ENCODE assay signal across 14 cellular contexts in genomic region chr11:73237471-73238290, GRCh38. TPM values are rescaled to one million over a fixed set of nuclear protein-coding genes. Genes with fewer than 3 reads are reported as not detected.
DNase-seq lines count a peak whose midpoint lies in the region; ATAC-seq, FAIRE-seq and TF ChIP-seq lines count a peak whose summit lies in the region.
"Had no signal": no experiment of that assay in that cellular context is flagged by ENCODE, and none has a peak within 500 bp of the region (broad histone marks: within the 10 kb centered on the region; RNA-seq: fewer than 3 reads in every experiment).

No MANE protein-coding gene starts in this region.

- FAIRE-seq in H1 (lab: Jason Lieb, UNC) (no peak), urothelium cell line (lab: Jason Lieb, UNC) (peak; percentile 61)
- FAIRE-seq: A549 had no signal

- 78% methylated on average over 10 of the region's 10 CpGs; no CpG with 5 or more reads in 1 of the 2 experiments for WGBS in H1 (ENCODE audit: extremely low coverage in 1 of 2, insufficient coverage in 1 of 2, insufficient read length in 1 of 2, insufficient replicate concordance in 2 of 2, low coverage in 1 of 2, low lambda C conversion rate in 2 of 2, missing lambda C conversion rate in 1 of 2), 2 experiments

- H3K9me3 ChIP-seq in H1 (ENCODE audit: insufficient read depth in 2 of 2, low read depth in 1 of 2, low read length in 1 of 2): no peaks in the 10 kb centered on the region
- H3K9me3 ChIP-seq: A549, lower lobe of right lung had no signal

- no peak overlapping the region for H3K4me3 ChIP-seq in H1 (ENCODE audit: extremely low read depth in 1 of 4, insufficient read depth in 2 of 4, low read depth in 3 of 4, low read length in 4 of 4)
- H3K4me3 ChIP-seq: A549, lower lobe of right lung had no signal

- H2BK12ac ChIP-seq in H1 (ENCODE audit: low read depth, low read length): no peak overlapping the region

- TF ChIP-seq CTCF in H1 (IDR thresholded peaks at IDR 0.05; ENCODE audit: control extremely low read depth in 1 of 3, insufficient read depth in 1 of 3, low read depth in 1 of 3, low read length in 3 of 3): no peak

- no peak overlapping the region for H4K5ac ChIP-seq in H1 (ENCODE audit: insufficient read length, low read depth, low read length)

- 0 out of 2 replicates have a peak overlapping the region, but pooled peaks have one; percentile 12 for H2BK15ac ChIP-seq in H1 (ENCODE audit: low read length)

- no peak overlapping the region for H3K9ac ChIP-seq in H1 (replicated peaks in 1 of 4; ENCODE audit: extremely low read depth in 1 of 4, low read depth in 3 of 4, low read length in 3 of 4)

- no peak overlapping the region for H3K4me3 Mint-ChIP-seq in activated naive CD8-positive, alpha-beta T cell treated with anti-CD3 and anti-CD28 coated beads, Interleukin-2, amount 10 ng/mL, durations not matched to agents 7 days and 5 days
- H3K4me3 Mint-ChIP-seq in activated naive CD8-positive, alpha-beta T cell treated with anti-CD3 and anti-CD28 coated beads for 36 hours: no peak overlapping the region
- H3K4me3 Mint-ChIP-seq: activated T-cell treated with anti-CD3 and anti-CD28 coated beads, Interleukin-2, amount 50 U/mL, for 4 hours had no signal

- no peak overlapping the region for H3K56ac ChIP-seq in H1 (replicated peaks; ENCODE audit: insufficient read length, low read depth, low read length)

- no peaks in the 10 kb centered on the region for H3K9me3 Mint-ChIP-seq in activated naive CD8-positive, alpha-beta T cell treated with anti-CD3 and anti-CD28 coated beads, Interleukin-2, amount 10 ng/mL, durations not matched to agents 7 days and 5 days
- H3K9me3 Mint-ChIP-seq in activated naive CD8-positive, alpha-beta T cell treated with anti-CD3 and anti-CD28 coated beads for 36 hours: no peaks in the 10 kb centered on the region
- H3K9me3 Mint-ChIP-seq: activated T-cell treated with anti-CD3 and anti-CD28 coated beads, Interleukin-2, amount 50 U/mL, for 4 hours had no signal

- H3K79me1 ChIP-seq in H1 (ENCODE audit: low read depth, low read length): no peaks in the 10 kb centered on the region

- no peak overlapping the region for H3K23ac ChIP-seq in H1 (ENCODE audit: insufficient read length)

- H3K14ac ChIP-seq in H1 (ENCODE audit: insufficient read length): no peak overlapping the region

- peaks cover 4% of the 10 kb centered on the region for H3K4me1 Mint-ChIP-seq in activated naive CD8-positive, alpha-beta T cell treated with anti-CD3 and anti-CD28 coated beads, Interleukin-2, amount 10 ng/mL, durations not matched to agents 7 days and 5 days
- H3K4me1 Mint-ChIP-seq in activated naive CD8-positive, alpha-beta T cell treated with anti-CD3 and anti-CD28 coated beads for 36 hours: no peaks in the 10 kb centered on the region

- H3K18ac ChIP-seq in H1 (ENCODE audit: extremely low read depth, low read length): no peak overlapping the region

- CTCF ChIA-PET in H1 (lab: Charles Lee; ENCODE audit: partially characterized antibody): interaction anchor here (0.5 to 21.6 kb wide), 35 partner anchors 6 to 522 kb away, joined by 3 to 451 read pairs (median 6); partner anchors contain the start of gene P2RY6

- H2BK5ac ChIP-seq in H1 (ENCODE audit: low read depth, low read length): 0 out of 2 replicates have a peak overlapping the region, but pooled peaks have one; percentile 8

- no peaks in the 10 kb centered on the region for H3K36me3 ChIP-seq in H1 (ENCODE audit: control insufficient read depth in 2 of 4, insufficient read depth in 4 of 4, low read length in 3 of 4)
- H3K36me3 ChIP-seq: lower lobe of right lung had no signal

- ATAC-seq in activated naive CD8-positive, alpha-beta T cell treated with anti-CD3 and anti-CD28 coated beads, Interleukin-2, amount 10 ng/mL, durations not matched to agents 7 days and 5 days (ENCODE audit: low read depth): no peak
- ATAC-seq in HG02763 (IDR thresholded peaks at IDR 0.05; ENCODE audit: unreplicated experiment): no peak
- ATAC-seq: activated T-cell treated with anti-CD3 and anti-CD28 coated beads, Interleukin-2, amount 50 U/mL, for 4 hours had no signal

- TF ChIP-seq POLR2A in H1 (IDR thresholded peaks at IDR 0.05; ENCODE audit: control extremely low read depth in 1 of 2, low read depth in 2 of 2, low read length in 2 of 2): no peak

- peaks cover 2% of the 10 kb centered on the region for H3K27me3 Mint-ChIP-seq in activated naive CD8-positive, alpha-beta T cell treated with anti-CD3 and anti-CD28 coated beads, Interleukin-2, amount 10 ng/mL, durations not matched to agents 7 days and 5 days
- peaks cover 11% of the 10 kb centered on the region for H3K27me3 Mint-ChIP-seq in activated naive CD8-positive, alpha-beta T cell treated with anti-CD3 and anti-CD28 coated beads for 36 hours

- H3K4ac ChIP-seq in H1 (replicated peaks; ENCODE audit: insufficient read length, low read depth, low read length): no peak overlapping the region

- no peak overlapping the region for H2BK20ac ChIP-seq in H1 (ENCODE audit: low read length)

- no peaks in the 10 kb centered on the region for H4K20me1 ChIP-seq in H1 (replicated peaks in 1 of 2; ENCODE audit: control insufficient read depth in 1 of 2, insufficient read depth in 2 of 2, low read length in 2 of 2)

- no peak overlapping the region for H4K91ac ChIP-seq in H1 (replicated peaks; ENCODE audit: insufficient read length, low read length)

- H4K8ac ChIP-seq in H1 (ENCODE audit: extremely low read depth, insufficient read depth, low read length): no peak overlapping the region

- H3K79me2 ChIP-seq in H1 (ENCODE audit: control insufficient read depth in 1 of 2, insufficient read depth in 2 of 2, low read length in 2 of 2): no peaks in the 10 kb centered on the region

- no peak overlapping the region for H2BK120ac ChIP-seq in H1 (replicated peaks; ENCODE audit: low read depth, low read length)

- TF ChIP-seq EP300 in H1 (IDR thresholded peaks at IDR 0.05; ENCODE audit: borderline replicate concordance in 1 of 2, low read depth in 2 of 2, low read length in 2 of 2): no peak

- DNase-seq in activated naive CD8-positive, alpha-beta T cell treated with anti-CD3 and anti-CD28 coated beads, Interleukin-2, amount 10 ng/mL, durations not matched to agents 7 days and 5 days: peak; percentile 17
- DNase-seq in activated naive CD8-positive, alpha-beta T cell treated with anti-CD3 and anti-CD28 coated beads for 36 hours: no peak
- DNase-seq in H1 (ENCODE audit: low read depth in 1 of 2, low spot score in 2 of 2) (no peak), islet precursor cell (peak; percentile 63), urothelium cell line (ENCODE audit: low spot score) (no peak), T-helper 9 cell (no peak)
- DNase-seq in activated T-cell treated with anti-CD3 and anti-CD28 coated beads, Interleukin-2, amount 50 U/mL, for 1 hour: no peak
- DNase-seq: activated T-cell treated with anti-CD3 and anti-CD28 coated beads, Interleukin-2, amount 50 U/mL, for 4 hours; effector CD8-positive, alpha-beta T cell; hippocampal formation had no signal

- no peak for TF ChIP-seq RAD21 in H1 (IDR thresholded peaks at IDR 0.05 in 1 of 2, conservative IDR thresholded peaks at IDR 0.05 in 1 of 2; ENCODE audit: low read depth in 2 of 2, low read length in 2 of 2)

- H3K27ac Mint-ChIP-seq in activated naive CD8-positive, alpha-beta T cell treated with anti-CD3 and anti-CD28 coated beads, Interleukin-2, amount 10 ng/mL, durations not matched to agents 7 days and 5 days: no peak overlapping the region
- no peak overlapping the region for H3K27ac Mint-ChIP-seq in activated naive CD8-positive, alpha-beta T cell treated with anti-CD3 and anti-CD28 coated beads for 36 hours

- peaks cover 0 to 6% (median 3%) of the 10 kb centered on the region in 4 experiments; a peak in 3 of 7 replicates for H3K4me1 ChIP-seq in H1 (replicated peaks in 1 of 4; ENCODE audit: control insufficient read depth in 3 of 4, insufficient read depth in 4 of 4, low read length in 3 of 4)

- no peaks in the 10 kb centered on the region for H3K36me3 Mint-ChIP-seq in activated naive CD8-positive, alpha-beta T cell treated with anti-CD3 and anti-CD28 coated beads, Interleukin-2, amount 10 ng/mL, durations not matched to agents 7 days and 5 days
- no peaks in the 10 kb centered on the region for H3K36me3 Mint-ChIP-seq in activated naive CD8-positive, alpha-beta T cell treated with anti-CD3 and anti-CD28 coated beads for 36 hours

- no peak overlapping the region for H3K4me2 ChIP-seq in H1 (ENCODE audit: insufficient read depth in 1 of 2, low read depth in 2 of 2, low read length in 2 of 2)
- H3K4me2 ChIP-seq: A549 had no signal

- no peak overlapping the region for H3K27ac ChIP-seq in H1 (ENCODE audit: low read depth, low read length)
- H3K27ac ChIP-seq: A549, HL-60, lower lobe of right lung had no signal

- POLR2A ChIA-PET in activated naive CD8-positive, alpha-beta T cell treated with anti-CD3 and anti-CD28 coated beads, Interleukin-2, amount 10 ng/mL, durations not matched to agents 7 days and 5 days (lab: Charles Lee): no interaction called here
- POLR2A ChIA-PET in H1 (lab: Charles Lee; ENCODE audit: partially characterized antibody): interaction anchor here (0.9 to 1.2 kb wide), 2 partner anchors 38 to 92 kb away, joined by 3 read pairs; no protein-coding TSS in a partner anchor

- H3K27me3 ChIP-seq in H1 (replicated peaks in 1 of 4; ENCODE audit: control insufficient read depth in 3 of 4, extremely low read depth in 1 of 4, insufficient read depth in 3 of 4, low read length in 3 of 4): no peaks in the 10 kb centered on the region

- 0 out of 2 replicates have a peak overlapping the region, but pooled peaks have one; percentile 56 for H2AK5ac ChIP-seq in H1 (ENCODE audit: low read depth, low read length)

- H3K23me2 ChIP-seq in H1 (ENCODE audit: low read depth, low read length): 0 out of 2 replicates have a peak, but pooled peaks cover 2% of the 10 kb centered on the region

- no peak overlapping the region for H2AFZ ChIP-seq in H1 (ENCODE audit: low read length)

RNA-seq across cellular contexts. Expression of gene P2RY2, which starts 19.6 kb away (rescaled TPM):
- not detected for total RNA-seq in activated naive CD8-positive, alpha-beta T cell treated with anti-CD3 and anti-CD28 coated beads, Interleukin-2, amount 10 ng/mL, durations not matched to agents 7 days and 5 days
- not detected for total RNA-seq in activated naive CD8-positive, alpha-beta T cell treated with anti-CD3 and anti-CD28 coated beads for 36 hours
- total RNA-seq in H1 (2021; fragmentation: NEBNext Ultra II Directional; extraction: Animal tissue kit (Norgen Biotek cat#: 25700)): 1.0 and 1.2 TPM in 2 replicates
- 1.5 and 2.6 TPM in 2 replicates for polyA plus RNA-seq in H1 (2011; rRNA removed)
- 1.4 TPM for polyA plus RNA-seq in H1 (2011; cell fraction: cytosol; rRNA removed)
- 1.6 TPM for polyA plus RNA-seq in H1 (2011; cell fraction: nucleus; rRNA removed)
- 0.21 to 0.75 TPM (median 0.57 TPM) in 4 replicates for polyA plus RNA-seq in H1 (2012, experiment 1 of 2)
- 0.63 TPM for polyA plus RNA-seq in H1 (2012, experiment 2 of 2)
- polyA plus RNA-seq in H1 (2013, experiment 1 of 2): 0.93 TPM
- 0.85 TPM for polyA plus RNA-seq in H1 (2013, experiment 2 of 2)
- polyA minus RNA-seq in H1 (2011; rRNA and poly(A)+ RNA removed): 1.4 and 1.5 TPM in 2 replicates
- polyA minus RNA-seq in H1 (2011; cell fraction: cytosol; rRNA and poly(A)+ RNA removed): 0.66 TPM
- polyA minus RNA-seq in H1 (2011; cell fraction: nucleus; rRNA and poly(A)+ RNA removed): 2.7 TPM
- total RNA-seq: activated T-cell treated with anti-CD3 and anti-CD28 coated beads, Interleukin-2, amount 50 U/mL, for 4 hours had no signal

RNA-seq across cellular contexts. Expression of gene P2RY6, which starts 34.5 kb away (rescaled TPM):
- under 1 TPM in 1 of 2 experiments, not detected in 1; 0.44 TPM for total RNA-seq in activated naive CD8-positive, alpha-beta T cell treated with anti-CD3 and anti-CD28 coated beads, Interleukin-2, amount 10 ng/mL, durations not matched to agents 7 days and 5 days
- not detected for total RNA-seq in activated naive CD8-positive, alpha-beta T cell treated with anti-CD3 and anti-CD28 coated beads for 36 hours
- not detected in 2 replicates for total RNA-seq in H1 (2021; fragmentation: NEBNext Ultra II Directional; extraction: Animal tissue kit (Norgen Biotek cat#: 25700))
- 0.15 and 0.20 TPM in 2 replicates for polyA plus RNA-seq in H1 (2011; rRNA removed)
- 0.26 TPM for polyA plus RNA-seq in H1 (2011; cell fraction: cytosol; rRNA removed)
- 0.13 TPM for polyA plus RNA-seq in H1 (2011; cell fraction: nucleus; rRNA removed)
- 0.09 to 0.11 TPM in 2 of 4 replicates, not detected in the others for polyA plus RNA-seq in H1 (2012, experiment 1 of 2)
- polyA plus RNA-seq in H1 (2012, experiment 2 of 2): not detected
- 0.18 TPM for polyA plus RNA-seq in H1 (2013, experiment 1 of 2)
- polyA plus RNA-seq in H1 (2013, experiment 2 of 2): 0.07 TPM
- polyA minus RNA-seq in H1 (2011; rRNA and poly(A)+ RNA removed): 0.17 and 0.32 TPM in 2 replicates
- polyA minus RNA-seq in H1 (2011; cell fraction: cytosol; rRNA and poly(A)+ RNA removed): not detected
- not detected for polyA minus RNA-seq in H1 (2011; cell fraction: nucleus; rRNA and poly(A)+ RNA removed)
- total RNA-seq: activated T-cell treated with anti-CD3 and anti-CD28 coated beads, Interleukin-2, amount 50 U/mL, for 4 hours had no signal

Comparison
In these comparisons a context has a peak if more than half of its experiments do, and no peak if none do; other contexts are left out.
1. DNase-seq: peak in activated naive CD8-positive, alpha-beta T cell treated with anti-CD3 and anti-CD28 coated beads, Interleukin-2, amount 10 ng/mL, durations not matched to agents 7 days and 5 days (single experiment) and islet precursor cell (single experiment); none in activated naive CD8-positive, alpha-beta T cell treated with anti-CD3 and anti-CD28 coated beads for 36 hours (single experiment), H1 (0 of 2), urothelium cell line (single experiment), activated T-cell treated with anti-CD3 and anti-CD28 coated beads, Interleukin-2, amount 50 U/mL, for 1 hour (single experiment) and T-helper 9 cell (single experiment).